32 cellular contexts compared by ENCODE assay signal in the genomic region with DNA sequence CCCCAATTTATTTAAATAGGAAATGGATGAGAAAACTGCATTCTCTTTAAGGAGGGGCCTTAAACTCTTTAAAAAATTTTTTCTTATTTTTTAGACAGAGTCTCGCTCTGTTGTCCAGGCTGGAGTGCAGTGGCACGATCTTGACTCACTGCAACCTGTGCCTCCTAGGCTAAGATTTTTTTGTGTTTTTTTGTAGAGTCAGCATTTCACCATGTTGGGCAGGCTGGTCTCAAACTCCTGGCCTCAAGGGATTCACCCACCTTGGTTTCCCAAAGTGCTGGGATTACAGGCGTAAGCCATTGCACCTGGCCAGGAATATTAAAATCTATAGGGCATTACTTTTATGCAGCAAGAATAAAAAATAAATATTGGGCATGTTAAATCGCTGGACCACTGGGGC. TPM values are rescaled to one million over a fixed set of nuclear protein-coding genes. Genes with fewer than 3 reads are reported as not detected.
"Had no signal": no experiment of that assay in that cellular context is flagged by ENCODE, and none has a peak within 500 bp of the region (broad histone marks: within the 10 kb centered on the region; RNA-seq: fewer than 3 reads in every experiment).

No MANE protein-coding gene starts in this region.

- H3K4me3 ChIP-seq: coronary artery, dorsolateral prefrontal cortex, esophagus muscularis mucosa, gastroesophageal sphincter, heart right ventricle, left lung, lower lobe of right lung, mucosa of descending colon had no signal

- H3K9me3 Mint-ChIP-seq: mesothelial cell of epicardium; naive B cell; naive thymus-derived CD8-positive, alpha-beta T cell had no signal

- H3K4me1 ChIP-seq: esophagus muscularis mucosa, foreskin keratinocyte, gastroesophageal sphincter, heart right ventricle, left lung, lower lobe of right lung had no signal

- ATAC-seq: foreskin keratinocyte; gastroesophageal sphincter; heart right ventricle; left cardiac atrium; left lung; left ventricle myocardium superior; lower lobe of right lung; mucosa of descending colon; naive thymus-derived CD8-positive, alpha-beta T cell had no signal

- H3K36me3 ChIP-seq: esophagus muscularis mucosa, gastroesophageal sphincter, heart right ventricle, left lung, lower lobe of right lung had no signal

- H3K4me3 Mint-ChIP-seq: mesothelial cell of epicardium; naive B cell; naive thymus-derived CD8-positive, alpha-beta T cell had no signal

- H3K27me3 ChIP-seq: dorsolateral prefrontal cortex, foreskin keratinocyte, left lung had no signal

- H3K27ac Mint-ChIP-seq: mesothelial cell of epicardium; naive thymus-derived CD8-positive, alpha-beta T cell had no signal

- H3K36me3 Mint-ChIP-seq: mesothelial cell of epicardium; naive B cell; naive thymus-derived CD8-positive, alpha-beta T cell had no signal

- H3K9me3 ChIP-seq: esophagus muscularis mucosa, gastroesophageal sphincter, heart right ventricle, left lung, lower lobe of right lung, mucosa of descending colon had no signal

- H3K4me1 Mint-ChIP-seq: mesothelial cell of epicardium; naive B cell; naive thymus-derived CD8-positive, alpha-beta T cell had no signal

- DNase-seq: dermis blood vessel endothelial cell; dorsolateral prefrontal cortex; effector CD4-positive, alpha-beta T cell; effector memory CD4-positive, alpha-beta T cell; foreskin keratinocyte; glutamatergic neuron; head of caudate nucleus; heart right ventricle; hippocampal formation; left cardiac atrium; left lung; left ventricle myocardium superior; lower lobe of right lung; mesenchymal stem cell; mucosa of descending colon; naive B cell; naive thymus-derived CD8-positive, alpha-beta T cell had no signal

- FAIRE-seq: endothelial cell of umbilical vein, frontal cortex, islet of Langerhans, keratinocyte had no signal

- H3K27ac ChIP-seq: coronary artery, dorsolateral prefrontal cortex, esophagus muscularis mucosa, foreskin keratinocyte, gastroesophageal sphincter, heart right ventricle, left lung, lower lobe of right lung had no signal

RNA-seq across cellular contexts. Expression of a gene that starts 56.0 kb away (rescaled TPM):
- total RNA-seq: dermis blood vessel endothelial cell; endothelial cell of umbilical vein; epithelial cell of proximal tubule; fibroblast of lung; fibroblast of villous mesenchyme; foreskin keratinocyte; kidney epithelial cell; left lung; left ventricle myocardium superior; lower leg skin; lower lobe of right lung; lung microvascular endothelial cell; mesothelial cell of epicardium; myocyte; naive thymus-derived CD8-positive, alpha-beta T cell had no signal
- polyA plus RNA-seq: endothelial cell of umbilical vein; fibroblast of lung; foreskin keratinocyte; keratinocyte; naive thymus-derived CD8-positive, alpha-beta T cell had no signal
